ENCODE assay signal across 18 cellular contexts in genomic region chr2:236627846-236628245, GRCh38.
"Had no signal": no experiment of that assay in that cellular context is flagged by ENCODE, and none has a peak within 500 bp of the region (broad histone marks: within the 10 kb centered on the region; RNA-seq: fewer than 3 reads in every experiment).

No MANE protein-coding gene starts in this region.

- H3K4me3 Mint-ChIP-seq: naive thymus-derived CD4-positive, alpha-beta T cell; nephron progenitor cell; stimulated activated effector memory CD8-positive, alpha-beta T cell treated with anti-CD3 and anti-CD28 coated beads, Interleukin-12 subunit alpha, Interleukin-12 subunit beta, amount 100 ng/mL, for 72 hours had no signal

- H3K4me2 ChIP-seq: hepatocyte, smooth muscle cell had no signal

- H3K27ac ChIP-seq: hepatocyte, neutrophil, tibial artery, upper lobe of left lung had no signal

- H3K9me3 ChIP-seq: neutrophil, tibial artery, upper lobe of left lung had no signal

- H3K4me1 ChIP-seq: upper lobe of left lung had no signal

- H3K36me3 ChIP-seq: neutrophil, tibial artery, upper lobe of left lung had no signal

- H3K27me3 ChIP-seq: hepatocyte, neutrophil, tibial artery, upper lobe of left lung had no signal

- H3K9me3 Mint-ChIP-seq: naive thymus-derived CD4-positive, alpha-beta T cell; nephron progenitor cell; stimulated activated effector memory CD8-positive, alpha-beta T cell treated with anti-CD3 and anti-CD28 coated beads, Interleukin-12 subunit alpha, Interleukin-12 subunit beta, amount 100 ng/mL, for 72 hours had no signal

- H2AFZ ChIP-seq: hepatocyte had no signal

- H3K36me3 Mint-ChIP-seq: naive thymus-derived CD4-positive, alpha-beta T cell; stimulated activated effector memory CD8-positive, alpha-beta T cell treated with anti-CD3 and anti-CD28 coated beads, Interleukin-12 subunit alpha, Interleukin-12 subunit beta, amount 100 ng/mL, for 72 hours had no signal

- H3K4me3 ChIP-seq: hepatocyte, lung, smooth muscle cell, tibial artery, upper lobe of left lung had no signal

- DNase-seq: cerebellar nuclear complex; dermis blood vessel endothelial cell; foreskin melanocyte; left colon; left ventricle myocardium superior; mesendoderm; naive thymus-derived CD4-positive, alpha-beta T cell; nephron progenitor cell; stimulated activated CD4-positive, alpha-beta T cell treated with anti-CD3 and anti-CD28 coated beads, Interleukin-4, amount 100 ng/mL, for 1 hour; stimulated activated CD8-positive, alpha-beta memory T cell treated with anti-CD3 and anti-CD28 coated beads, Interleukin-4, amount 100 ng/mL, for 48 hours; stimulated activated naive CD8-positive, alpha-beta T cell treated with anti-CD3 and anti-CD28 coated beads, Interleukin-15, Interleukin-2, amounts not matched to agents 100 U/mL and 50 U/mL, for 24 hours had no signal

- H3K27ac Mint-ChIP-seq: naive thymus-derived CD4-positive, alpha-beta T cell; nephron progenitor cell; stimulated activated effector memory CD8-positive, alpha-beta T cell treated with anti-CD3 and anti-CD28 coated beads, Interleukin-12 subunit alpha, Interleukin-12 subunit beta, amount 100 ng/mL, for 72 hours had no signal
